ENCODE assay signal across 8 cellular contexts in genomic region chr16:2188395-2188794, GRCh38. TPM values are rescaled to one million over a fixed set of nuclear protein-coding genes. Genes with fewer than 3 reads are reported as not detected.
"Had no signal": no experiment of that assay in that cellular context is flagged by ENCODE, and none has a peak within 500 bp of the region (broad histone marks: within the 10 kb centered on the region; RNA-seq: fewer than 3 reads in every experiment).

No MANE protein-coding gene starts in this region.

- H3K9ac ChIP-seq: GM23248 had no signal

- H3K4me1 ChIP-seq: HAP-1 had no signal

- H3K4me3 ChIP-seq: GM23248, HAP-1 had no signal

- H3K27ac ChIP-seq: GM23248 had no signal

- H2AFZ ChIP-seq: GM23248 had no signal

- H3K4me3 Mint-ChIP-seq: IgD-negative memory B cell had no signal

- H3K36me3 ChIP-seq: HAP-1 had no signal

- H3K9me3 Mint-ChIP-seq: IgD-negative memory B cell had no signal

- DNase-seq: GM23248, GOT3, H7, KG1 had no signal

- H3K9me3 ChIP-seq: HAP-1 had no signal

- ATAC-seq: HCT116 had no signal

- H3K27ac Mint-ChIP-seq: IgD-negative memory B cell had no signal

- FAIRE-seq: HTR-8/SVneo had no signal

RNA-seq across cellular contexts. Expression of gene CASKIN1, which starts 8.0 kb away (rescaled TPM):
- total RNA-seq: GM23248 had no signal
- polyA plus RNA-seq: GM23248, IgD-negative memory B cell had no signal
